In the genomic region with DNA sequence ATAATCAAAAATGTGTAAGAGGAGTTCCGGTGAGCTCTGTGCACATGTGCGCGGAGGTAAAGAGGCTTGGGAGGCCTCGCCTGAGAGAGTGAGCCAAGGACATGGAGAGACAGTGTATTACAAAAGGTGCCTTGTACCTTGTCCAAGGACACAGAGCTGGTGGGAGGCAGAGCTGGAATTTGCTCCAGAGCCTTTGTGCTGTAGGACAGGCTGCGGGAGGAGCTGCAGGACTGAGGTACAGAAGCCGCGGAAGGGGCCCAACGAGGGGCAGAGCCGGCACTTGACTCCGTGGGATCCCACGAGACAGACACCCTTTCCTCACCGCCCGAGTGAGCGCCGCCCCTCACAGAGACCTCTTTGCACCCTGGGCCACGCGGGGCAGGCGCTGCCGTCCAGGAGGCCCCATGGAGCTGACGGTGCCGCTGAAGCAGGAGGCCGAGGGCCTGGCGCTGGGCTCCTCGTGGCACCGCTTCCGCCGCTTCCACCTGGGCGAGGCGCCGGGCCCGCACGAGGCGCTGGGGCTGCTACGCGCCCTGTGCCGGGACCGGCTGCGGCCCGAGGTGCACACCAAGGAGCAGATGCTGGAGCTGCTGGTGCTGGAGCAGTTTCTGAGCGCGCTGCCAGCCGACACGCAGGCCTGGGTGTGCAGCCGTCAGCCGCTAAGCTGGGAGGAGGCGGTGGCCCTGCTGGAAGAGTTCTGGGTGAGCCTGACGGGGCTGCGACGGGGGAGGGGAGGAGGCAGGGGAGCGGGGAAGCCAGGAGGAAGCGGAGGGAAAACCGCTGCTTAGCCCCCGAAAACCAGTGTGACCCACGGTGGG, we compare ENCODE assay signal across 1 cellular context.
TF ChIP-seq lines count a peak whose summit lies in the region.

No MANE protein-coding gene starts in this region.

TF ChIP-seq in IMR-90, 13 proteins besides CTCF, POLR2A, EP300 and RAD21 (continued from another document):
- no peak for TF ChIP-seq USF2 (IDR thresholded peaks at IDR 0.05; ENCODE audit: low read depth, low read length)
- no peak for TF ChIP-seq RFX5 (IDR thresholded peaks at IDR 0.05; ENCODE audit: low read depth, low read length)
- TF ChIP-seq CEBPB (IDR thresholded peaks at IDR 0.05; ENCODE audit: low read depth, low read length) = no peak
- TF ChIP-seq RCOR1 (IDR thresholded peaks at IDR 0.05; ENCODE audit: insufficient replicate concordance, low read length) = no peak
- no peak for TF ChIP-seq CHD1 (IDR thresholded peaks at IDR 0.05; ENCODE audit: low read depth, low read length)
- TF ChIP-seq MAZ (IDR thresholded peaks at IDR 0.05; ENCODE audit: borderline replicate concordance, low read depth, low read length) = no peak
